Comparison of ENCODE assay signal across 15 cellular contexts in genomic region chr17:81085420-81085911, GRCh38. TPM values are rescaled to one million over a fixed set of nuclear protein-coding genes. Genes with fewer than 3 reads are reported as not detected.
A peak's percentile ranks its signal among the peaks of the same experiment; 100 is the strongest.
DNase-seq lines count a peak whose midpoint lies in the region; ATAC-seq and TF ChIP-seq lines count a peak whose summit lies in the region.
"Had no signal": no experiment of that assay in that cellular context is flagged by ENCODE, and none has a peak within 500 bp of the region (broad histone marks: within the 10 kb centered on the region; RNA-seq: fewer than 3 reads in every experiment).

No MANE protein-coding gene starts in this region.

- no peak for TF ChIP-seq POLR2A in esophagus squamous epithelium (IDR thresholded peaks at IDR 0.05)
- TF ChIP-seq POLR2A in stomach (IDR thresholded peaks at IDR 0.05) = no peak

- H3K27ac Mint-ChIP-seq in activated naive CD4-positive, alpha-beta T cell treated with anti-CD3 and anti-CD28 coated beads, Interleukin-2, amount 10 ng/mL, durations not matched to agents 7 days and 5 days = no peak overlapping the region

- peak overlapping the region; percentile 96 for H3K27ac ChIP-seq in 22Rv1
- peak overlapping the region; percentile 72 for H3K27ac ChIP-seq in RWPE2 (ENCODE audit: poor library complexity, severe bottlenecking)
- peak overlapping the region; percentile 86 to 93 (median 91) for H3K27ac ChIP-seq in esophagus squamous epithelium
- H3K27ac ChIP-seq in stomach = peak overlapping the region; percentile 88 to 95 (median 90)

- H3K36me3 Mint-ChIP-seq in activated naive CD4-positive, alpha-beta T cell treated with anti-CD3 and anti-CD28 coated beads, Interleukin-2, amount 10 ng/mL, durations not matched to agents 7 days and 5 days = no peaks in the 10 kb centered on the region

- H3K36me3 ChIP-seq in RWPE2 (ENCODE audit: low read depth) (peaks cover 55% of the 10 kb centered on the region), esophagus squamous epithelium (peaks cover 7 to 85% (median 13%) of the 10 kb centered on the region in 3 donors), stomach (peaks cover 31 to 61% (median 45%) of the 10 kb centered on the region in 4 donors)

- H3K27me3 Mint-ChIP-seq in activated naive CD4-positive, alpha-beta T cell treated with anti-CD3 and anti-CD28 coated beads, Interleukin-2, amount 10 ng/mL, durations not matched to agents 7 days and 5 days = peaks cover 19% of the 10 kb centered on the region

- DNase-seq in RWPE2 (ENCODE audit: low spot score) (no peak), esophagus squamous epithelium (lab: John Stamatoyannopoulos, UW) (no peak), stomach (peak; percentile 75), NCI-H82 treated with DMSO at 0.1 percent for 48 hours (lab: John Stamatoyannopoulos, UW; ENCODE audit: unreplicated experiment) (no peak), dedifferentiated amniotic fluid mesenchymal stem cell (ENCODE audit: extremely low spot score) (no peak)
- DNase-seq in activated naive CD4-positive, alpha-beta T cell treated with anti-CD3 and anti-CD28 coated beads, Interleukin-2, amount 10 ng/mL, durations not matched to agents 7 days and 5 days = no peak
- DNase-seq: H7; Karpas-422; MG63; NCI-H1092 treated with DMSO at 0.1 percent for 48 hours; NCI-H1694 treated with DMSO at 0.1 percent for 48 hours; NCI-H345; NCI-H526; NK-92 treated with Interleukin-12 subunit alpha and Interleukin-12 subunit beta, amount 100 ng/mL, for 24 hours had no signal

- no peak overlapping the region for H3K4me3 ChIP-seq in RWPE2 (ENCODE audit: severe bottlenecking)
- H3K4me3 ChIP-seq in esophagus squamous epithelium = no peak overlapping the region
- H3K4me3 ChIP-seq in stomach = no peak overlapping the region
- H3K4me3 ChIP-seq: MG63 had no signal

- no peaks in the 10 kb centered on the region for H3K9me3 ChIP-seq in RWPE2 (ENCODE audit: severe bottlenecking)
- H3K9me3 ChIP-seq in esophagus squamous epithelium = no peaks in the 10 kb centered on the region
- H3K9me3 ChIP-seq in stomach = no peaks in the 10 kb centered on the region
- H3K9me3 ChIP-seq: MG63 had no signal

- CTCF ChIA-PET in activated naive CD4-positive, alpha-beta T cell treated with anti-CD3 and anti-CD28 coated beads, Interleukin-2, amount 10 ng/mL, durations not matched to agents 7 days and 5 days (lab: Charles Lee) = interaction anchor here (1.5 kb wide), 1 partner anchor 12 kb away, joined by 4 read pairs; no protein-coding TSS in a partner anchor

- H3K27me3 ChIP-seq in RWPE2 (ENCODE audit: insufficient read depth, poor library complexity, severe bottlenecking) (no peaks in the 10 kb centered on the region), esophagus squamous epithelium (no peaks in the 10 kb centered on the region), stomach (no peaks in the 10 kb centered on the region)
- H3K27me3 ChIP-seq: MG63 had no signal

- H3K4me1 ChIP-seq in RWPE2 (ENCODE audit: insufficient read depth, poor library complexity, severe bottlenecking) (peaks cover 35% of the 10 kb centered on the region), esophagus squamous epithelium (peaks cover 45 to 99% (median 66%) of the 10 kb centered on the region in 3 donors), stomach (peaks cover 60 to 81% (median 79%) of the 10 kb centered on the region in 4 donors)

- peaks cover 16% of the 10 kb centered on the region for H3K4me1 Mint-ChIP-seq in activated naive CD4-positive, alpha-beta T cell treated with anti-CD3 and anti-CD28 coated beads, Interleukin-2, amount 10 ng/mL, durations not matched to agents 7 days and 5 days

- TF ChIP-seq EP300 in stomach (IDR thresholded peaks at IDR 0.05) = no peak

- no peak for ATAC-seq in RWPE2 (ENCODE audit: low read depth)

- H3K4me3 Mint-ChIP-seq in activated naive CD4-positive, alpha-beta T cell treated with anti-CD3 and anti-CD28 coated beads, Interleukin-2, amount 10 ng/mL, durations not matched to agents 7 days and 5 days = no peak overlapping the region

- no peaks in the 10 kb centered on the region for H3K9me3 Mint-ChIP-seq in activated naive CD4-positive, alpha-beta T cell treated with anti-CD3 and anti-CD28 coated beads, Interleukin-2, amount 10 ng/mL, durations not matched to agents 7 days and 5 days

- no peak for TF ChIP-seq CTCF in 22Rv1 (IDR thresholded peaks at IDR 0.05)
- no peak for TF ChIP-seq CTCF in RWPE2 (IDR thresholded peaks at IDR 0.05; ENCODE audit: poor library complexity, severe bottlenecking)
- TF ChIP-seq CTCF in esophagus squamous epithelium (IDR thresholded peaks at IDR 0.05) = peak in 2 of 6 experiments; percentile 29 to 46
- TF ChIP-seq CTCF in stomach (IDR thresholded peaks at IDR 0.05) = peak in 2 of 7 experiments; percentile 25 to 37

- 56 to 67% methylated on average over 12 to 17 of the region's 20 CpGs for WGBS in esophagus squamous epithelium, 2 donors
- WGBS in stomach, 5 donors = 37 to 79% (median 58%) methylated on average over 8 to 20 of the region's 20 CpGs

- intact Hi-C loops in esophagus squamous epithelium (cut with DNase I) (no loop called here), stomach (cut with DNase I; ENCODE audit: low total_unique reads) (loop anchor here (5.0 kb wide), 1 partner anchor 43 kb away; no protein-coding TSS in a partner anchor)

RNA-seq across cellular contexts. Expression of gene BAIAP2, which starts 50.5 kb away (rescaled TPM):
- total RNA-seq in esophagus squamous epithelium (100 to 1,000 TPM in 3 of 4 donors, 10 to 100 TPM in 1; 87.8 to 175 (median 105) TPM), stomach (100 to 1,000 TPM in 2 of 5 donors, 10 to 100 TPM in 3; 21.1 to 263 (median 96.9) TPM)
- 10 to 100 TPM; 37.5 to 66.1 (median 46.6) TPM for polyA plus RNA-seq in stomach
